In genomic region chr1:161769673-161770045, GRCh38 we compare ENCODE assay signal across 1 cellular context. TPM values are rescaled to one million over a fixed set of nuclear protein-coding genes. Genes with fewer than 3 reads are reported as not detected.
"Had no signal": no experiment of that assay in that cellular context is flagged by ENCODE, and none has a peak within 500 bp of the region (broad histone marks: within the 10 kb centered on the region; RNA-seq: fewer than 3 reads in every experiment).

No MANE protein-coding gene starts in this region.

RNA-seq across cellular contexts. Expression of gene FCRLB, which starts 48.3 kb away (rescaled TPM):
- total RNA-seq: gastrocnemius medialis had no signal
